8 cellular contexts compared by ENCODE assay signal in genomic region chr22:20268289-20268349, GRCh38. TPM values are rescaled to one million over a fixed set of nuclear protein-coding genes. Genes with fewer than 3 reads are reported as not detected.
DNase-seq lines count a peak whose midpoint lies in the region; ATAC-seq and TF ChIP-seq lines count a peak whose summit lies in the region.

TSS of gene RTN4R (minus strand) at chr22:20268318. CDS start at chr22:20268092, 226 bp downstream.

- H3K9me3 ChIP-seq in CD8-positive, alpha-beta memory T cell (ENCODE audit: low read length), result no peaks in the 10 kb centered on the region
- H3K9me3 ChIP-seq in Panc1 (ENCODE audit: control insufficient read depth, insufficient read depth, low read depth, low read length) (no peaks in the 10 kb centered on the region), esophagus squamous epithelium (no peaks in the 10 kb centered on the region), trophoblast cell (ENCODE audit: insufficient read depth, low read depth, low read length) (peaks cover 7% of the 10 kb centered on the region)

- peak within 1 kb of the TSS; percentile 73 for H2AK5ac ChIP-seq in trophoblast cell (ENCODE audit: low read length)

- H4K91ac ChIP-seq in trophoblast cell (ENCODE audit: low read depth, low read length), result peak within 1 kb of the TSS; percentile 45

- H3K36me3 Mint-ChIP-seq in CD8-positive, alpha-beta memory T cell, result no peaks in the 10 kb centered on the region

- no peaks in the 10 kb centered on the region for H3K79me2 ChIP-seq in trophoblast cell (ENCODE audit: control insufficient read depth, insufficient read depth, low read length, poor library complexity)

- no peaks in the 10 kb centered on the region for H3K36me3 ChIP-seq in CD8-positive, alpha-beta memory T cell (ENCODE audit: insufficient read depth, low read length)
- H3K36me3 ChIP-seq in Panc1 (ENCODE audit: control insufficient read depth, insufficient read depth, low read length) (no peaks in the 10 kb centered on the region), esophagus squamous epithelium (no peaks in the 10 kb centered on the region), trophoblast cell (ENCODE audit: control insufficient read depth in 1 of 2, insufficient read depth in 2 of 2, low read length in 2 of 2) (no peaks in the 10 kb centered on the region)

- no peak within 1 kb of the TSS for H3K18ac ChIP-seq in trophoblast cell (ENCODE audit: low read length)

- intact Hi-C loops in Panc1 (cut with micrococcal nuclease; ENCODE audit: unreplicated experiment) (no loop called here), esophagus squamous epithelium (cut with DNase I) (no loop called here)

- peak within 1 kb of the TSS in 6 of 7 donors; percentile 71 to 88 (median 79) for H3K4me3 Mint-ChIP-seq in CD8-positive, alpha-beta memory T cell

- peak within 1 kb of the TSS; percentile 34 for H4K8ac ChIP-seq in trophoblast cell (ENCODE audit: low read depth, low read length)

- no peak for ATAC-seq in Panc1

- CTCF ChIA-PET in CD8-positive, alpha-beta memory T cell (lab: Charles Lee), result no interaction called here
- CTCF ChIA-PET in Panc1 (lab: Charles Lee), result no interaction called here

- no peaks in the 10 kb centered on the region for H3K79me1 ChIP-seq in trophoblast cell (ENCODE audit: low read length)

- H3K4ac ChIP-seq in trophoblast cell (ENCODE audit: low read depth, low read length), result no peak within 1 kb of the TSS

- TF ChIP-seq CTCF in Panc1 (IDR thresholded peaks at IDR 0.05) (no peak), esophagus squamous epithelium (IDR thresholded peaks at IDR 0.05) (no peak)

- peaks cover 5 to 18% (median 6%) of the 10 kb centered on the region in 3 donors for H3K4me1 Mint-ChIP-seq in CD8-positive, alpha-beta memory T cell

- peaks cover 10% of the 10 kb centered on the region for H3K4me1 ChIP-seq in CD8-positive, alpha-beta memory T cell (ENCODE audit: insufficient read depth, low read length)
- no peaks in the 10 kb centered on the region; the same call in 1 of the 2 replicates for H3K4me1 ChIP-seq in Panc1 (ENCODE audit: control insufficient read depth, insufficient read depth, low read length)
- H3K4me1 ChIP-seq in esophagus squamous epithelium, result peaks cover 7 to 18% (median 18%) of the 10 kb centered on the region in 3 donors
- H3K4me1 ChIP-seq in trophoblast cell (ENCODE audit: control insufficient read depth in 1 of 2, insufficient read depth in 2 of 2, low read length in 2 of 2), result peaks cover 3 to 5% of the 10 kb centered on the region in 2 experiments

- WGBS in esophagus squamous epithelium, 2 donors, result no CpG with 5 or more reads among the region's 12 CpGs
- no CpG with 5 or more reads among the region's 12 CpGs for WGBS in trophoblast cell (ENCODE audit: extremely low coverage, insufficient coverage, insufficient read length)

- peak within 1 kb of the TSS; percentile 52 for H2AFZ ChIP-seq in trophoblast cell (ENCODE audit: insufficient read depth, low read length, poor library complexity)

- no peak for TF ChIP-seq POLR2A in esophagus squamous epithelium (IDR thresholded peaks at IDR 0.05)

- no peak within 1 kb of the TSS for H3K9ac ChIP-seq in trophoblast cell (ENCODE audit: low read length)

- no peak for DNase-seq in CD8-positive, alpha-beta memory T cell
- DNase-seq in Panc1 (ENCODE audit: low read depth, low spot score) (no peak), esophagus squamous epithelium (lab: John Stamatoyannopoulos, UW) (no peak), trophoblast cell (no peak), GM19240 (ENCODE audit: insufficient read length, low spot score) (no peak), NCI-H2227 (lab: John Stamatoyannopoulos, UW; ENCODE audit: unreplicated experiment) (no peak), DMS 273 (lab: John Stamatoyannopoulos, UW; ENCODE audit: unreplicated experiment) (no peak)
- DNase-seq in activated CD4-positive, CD25-positive, alpha-beta regulatory T cell (lab: John Stamatoyannopoulos, UW), result no peak

- H3K27ac Mint-ChIP-seq in CD8-positive, alpha-beta memory T cell, result peak within 1 kb of the TSS in 2 of 8 donors; percentile 50 to 80

- H4K12ac ChIP-seq in trophoblast cell (ENCODE audit: low read depth, low read length), result peak within 1 kb of the TSS; percentile 14

- no peak within 1 kb of the TSS for H3K14ac ChIP-seq in trophoblast cell (ENCODE audit: low read length)

- peak within 1 kb of the TSS; percentile 74 for H3K27ac ChIP-seq in CD8-positive, alpha-beta memory T cell (ENCODE audit: low read depth, low read length)
- H3K27ac ChIP-seq in Panc1 (ENCODE audit: low read length) (peak within 1 kb of the TSS; percentile 23; the same call in 1 of the 2 replicates), esophagus squamous epithelium (peak within 1 kb of the TSS; percentile 25 to 81 (median 62)), trophoblast cell (ENCODE audit: low read depth, low read length) (no peak within 1 kb of the TSS)

- no peak within 1 kb of the TSS for H3K23ac ChIP-seq in trophoblast cell (ENCODE audit: low read length)

- H2BK120ac ChIP-seq in trophoblast cell (ENCODE audit: insufficient read depth, low read length, poor library complexity), result no peak within 1 kb of the TSS

- in situ Hi-C loops in Panc1 (cut with HindIII; ENCODE audit: low pct_unique_long_range_greater_than_20kb, low sequenced_read_pairs), result no loop called here

- no TSS peak for BruUV-seq in Panc1 (replicated peaks; lab: Mats Ljungman, UMichigan)

- H2BK12ac ChIP-seq in trophoblast cell (ENCODE audit: low read length), result peak within 1 kb of the TSS; percentile 34

- peaks cover 0 to 3% of the 10 kb centered on the region in 2 donors for H3K27me3 Mint-ChIP-seq in CD8-positive, alpha-beta memory T cell

- H3K9me3 Mint-ChIP-seq in CD8-positive, alpha-beta memory T cell, result no peaks in the 10 kb centered on the region

- no peak within 1 kb of the TSS for H2BK5ac ChIP-seq in trophoblast cell (ENCODE audit: low read depth, low read length, poor library complexity)

- POLR2A ChIA-PET in CD8-positive, alpha-beta memory T cell (lab: Charles Lee), result no interaction called here
- POLR2A ChIA-PET in Panc1 (lab: Charles Lee), result no interaction called here

- H3K27me3 ChIP-seq in CD8-positive, alpha-beta memory T cell (ENCODE audit: insufficient read depth, low read length, poor library complexity, severe bottlenecking), result no peaks in the 10 kb centered on the region
- H3K27me3 ChIP-seq in Panc1 (ENCODE audit: control insufficient read depth, insufficient read depth, low read length) (no peaks in the 10 kb centered on the region), esophagus squamous epithelium (peaks cover 0 to 16% (median 0%) of the 10 kb centered on the region in 4 donors), trophoblast cell (ENCODE audit: insufficient read depth, low read length) (no peaks in the 10 kb centered on the region)

- peak within 1 kb of the TSS; percentile 19 for H3K4me3 ChIP-seq in CD8-positive, alpha-beta memory T cell (ENCODE audit: low read length)
- H3K4me3 ChIP-seq in Panc1 (ENCODE audit: low read depth in 2 of 2, low read length in 2 of 2) (peak within 1 kb of the TSS; percentile 40 to 42), esophagus squamous epithelium (peak within 1 kb of the TSS; percentile 41 to 75 (median 56)), trophoblast cell (ENCODE audit: low read depth, low read length) (peak within 1 kb of the TSS; percentile 63)

- H3K4me2 ChIP-seq in trophoblast cell (ENCODE audit: low read length), result peak within 1 kb of the TSS; percentile 99

RNA-seq across cellular contexts. Expression of gene RTN4R, which starts in this region (rescaled TPM):
- 1 to 10 TPM; 1.8 to 2.7 TPM for total RNA-seq in CD8-positive, alpha-beta memory T cell
- polyA plus RNA-seq in CD8-positive, alpha-beta memory T cell, result 6.0 TPM
- total RNA-seq in Panc1 (2021; ENCODE audit: unreplicated experiment) (16.3 TPM), esophagus squamous epithelium (1 to 10 TPM in 3 of 4 donors, under 1 TPM in 1; 0.97 to 3.9 (median 2.5) TPM)
- 21.3 TPM for polyA plus RNA-seq in Panc1 (2012; ENCODE audit: insufficient read length)
- 10.4 and 11.7 TPM in 2 replicates for polyA plus RNA-seq in trophoblast cell (2013)
